Comparison of ENCODE assay signal across 24 cellular contexts in genomic region chr16:57570301-57571070, GRCh38. TPM values are rescaled to one million over a fixed set of nuclear protein-coding genes. Genes with fewer than 3 reads are reported as not detected.
DNase-seq lines count a peak whose midpoint lies in the region; ATAC-seq, FAIRE-seq and TF ChIP-seq lines count a peak whose summit lies in the region.
"Had no signal": no experiment of that assay in that cellular context is flagged by ENCODE, and none has a peak within 500 bp of the region (broad histone marks: within the 10 kb centered on the region; RNA-seq: fewer than 3 reads in every experiment).

No MANE protein-coding gene starts in this region.

- H3K27ac ChIP-seq in right atrium auricular region = no peak overlapping the region
- no peak overlapping the region for H3K27ac ChIP-seq in left ventricle myocardium inferior (replicated peaks)
- no peak overlapping the region for H3K27ac ChIP-seq in HepG2 (ENCODE audit: extremely low read length, insufficient read depth, low read length)
- H3K27ac ChIP-seq: BLaER1 treated with 17β-estradiol and CSF1 and Interleukin-3, amounts not matched to agents 10 nM and 100 nM; GM23248; KMS-11; RWPE1; SK-N-MC had no signal

- CTCF ChIA-PET in HepG2 (lab: Yijun Ruan, JAX; ENCODE audit: low intra/inter-chr PET ratio, low total read pairs) = no interaction called here

- in situ Hi-C loops in HepG2 (cut with HindIII; ENCODE audit: extremely low pct_ligation_motif_present, low pct_unique_long_range_greater_than_20kb) = no loop called here

- no peaks in the 10 kb centered on the region for H3K27me3 ChIP-seq in right atrium auricular region
- H3K27me3 ChIP-seq in left ventricle myocardium inferior (ENCODE audit: low read depth) = peaks cover 39% of the 10 kb centered on the region
- H3K27me3 ChIP-seq in HepG2 (ENCODE audit: control insufficient read depth in 1 of 2, insufficient read depth in 2 of 2, low read length in 2 of 2) = no peaks in the 10 kb centered on the region; a peak in 1 of 5 replicates

- H3K4me1 ChIP-seq in right atrium auricular region (no peaks in the 10 kb centered on the region), left ventricle myocardium inferior (no peaks in the 10 kb centered on the region), HepG2 (ENCODE audit: insufficient read depth, low read length) (no peaks in the 10 kb centered on the region)

- no peak overlapping the region for H3K4me2 ChIP-seq in HepG2 (ENCODE audit: low read depth, low read length)
- H3K4me2 ChIP-seq: BLaER1 treated with 17β-estradiol and CSF1 and Interleukin-3, amounts not matched to agents 10 nM and 100 nM; KMS-11 had no signal

- ATAC-seq in HepG2 (no peak), HG03442 (IDR thresholded peaks at IDR 0.05; ENCODE audit: unreplicated experiment) (no peak), HG02885 (IDR thresholded peaks at IDR 0.05; ENCODE audit: poor library complexity, unreplicated experiment) (no peak)

- TF ChIP-seq EP300 in HepG2 (IDR thresholded peaks at IDR 0.05; ENCODE audit: low read depth in 2 of 2, low read length in 2 of 2) (no peak), HepG2 (CRISPR knock-in tag; IDR thresholded peaks at IDR 0.05; ENCODE audit: borderline replicate concordance) (no peak)

- peak; percentile 18 for DNase-seq in right atrium auricular region (ENCODE audit: low spot score)
- DNase-seq in left ventricle myocardium inferior = no peak
- DNase-seq in HepG2 (ENCODE audit: low spot score) = no peak
- peak; percentile 82 for DNase-seq in osteocyte (ENCODE audit: extremely low spot score, unreplicated experiment)
- DNase-seq in kidney tubule cell (ENCODE audit: low spot score) = no peak
- DNase-seq: AML-193; CD4-positive, alpha-beta T cell; GM23248; H7; MM.1S; NCI-H2029 treated with DMSO at 0.1 percent for 48 hours; NCI-H446 treated with DMSO at 0.1 percent for 48 hours; NCI-H526 treated with DMSO at 0.1 percent for 48 hours; SHP77 treated with DMSO at 0.1 percent for 48 hours had no signal

- no peaks in the 10 kb centered on the region for H3K4me1 Mint-ChIP-seq in osteocyte (ENCODE audit: unreplicated experiment)

- no peak for FAIRE-seq in HepG2 (lab: Jason Lieb, UNC)
- FAIRE-seq: A204.1, D721Med had no signal

- H3K79me2 ChIP-seq in HepG2 (ENCODE audit: insufficient read depth, low read length) = no peaks in the 10 kb centered on the region

- POLR2A ChIA-PET in HepG2 (lab: Yijun Ruan, JAX) = no interaction called here

- WGBS in HepG2 (ENCODE audit: low lambda C conversion rate) = 49% methylated on average over 13 of the region's 16 CpGs

- TF ChIP-seq POLR2A in HepG2 (IDR thresholded peaks at IDR 0.05; ENCODE audit: insufficient read depth in 1 of 2, low read depth in 2 of 2, low read length in 2 of 2) = no peak

- no peak for TF ChIP-seq RAD21 in HepG2 (CRISPR knock-in tag; IDR thresholded peaks at IDR 0.05)

- H2AFZ ChIP-seq in HepG2 (ENCODE audit: low read length) = no peak overlapping the region
- H2AFZ ChIP-seq: GM23248 had no signal

- H3K9me3 ChIP-seq in right atrium auricular region = no peaks in the 10 kb centered on the region
- no peaks in the 10 kb centered on the region for H3K9me3 ChIP-seq in left ventricle myocardium inferior (replicated peaks)
- no peaks in the 10 kb centered on the region for H3K9me3 ChIP-seq in HepG2 (ENCODE audit: low read length)

- BruUV-seq in HepG2 (replicated peaks; lab: Mats Ljungman, UMichigan) = no TSS peak

- no peaks in the 10 kb centered on the region for H3K9me3 Mint-ChIP-seq in osteocyte (ENCODE audit: unreplicated experiment)
- H3K9me3 Mint-ChIP-seq: CD4-positive, alpha-beta T cell; IgD-negative memory B cell had no signal

- H3K27ac Mint-ChIP-seq in osteocyte (ENCODE audit: unreplicated experiment) = no peak overlapping the region
- H3K27ac Mint-ChIP-seq: CD4-positive, alpha-beta T cell; IgD-negative memory B cell had no signal

- no peaks in the 10 kb centered on the region for H3K27me3 Mint-ChIP-seq in osteocyte (ENCODE audit: unreplicated experiment)
- H3K27me3 Mint-ChIP-seq: CD4-positive, alpha-beta T cell; IgD-negative memory B cell had no signal

- TF ChIP-seq CTCF in right atrium auricular region (IDR thresholded peaks at IDR 0.05) (no peak), left ventricle myocardium inferior (IDR thresholded peaks at IDR 0.05; ENCODE audit: borderline replicate concordance) (no peak), HepG2 (CRISPR knock-in tag; IDR thresholded peaks at IDR 0.05) (no peak), osteocyte (IDR thresholded peaks at IDR 0.05) (no peak)

- intact Hi-C loops in left ventricle myocardium inferior (cut with micrococcal nuclease) (no loop called here), HepG2 (cut with micrococcal nuclease; ENCODE audit: unreplicated experiment) (no loop called here)

- H3K4me3 ChIP-seq in right atrium auricular region (no peak overlapping the region), left ventricle myocardium inferior (no peak overlapping the region), HepG2 (replicated peaks in 1 of 3; ENCODE audit: insufficient read depth in 1 of 3, low read depth in 2 of 3, low read length in 3 of 3) (no peak overlapping the region)
- H3K4me3 ChIP-seq: BLaER1 treated with 17β-estradiol and CSF1 and Interleukin-3, amounts not matched to agents 10 nM and 100 nM; GM23248; SK-N-MC had no signal

- H3K36me3 Mint-ChIP-seq in osteocyte (ENCODE audit: unreplicated experiment) = no peaks in the 10 kb centered on the region

- H4K20me1 ChIP-seq in HepG2 (ENCODE audit: insufficient read depth, low read length) = no peaks in the 10 kb centered on the region

- H3K36me3 ChIP-seq in right atrium auricular region (no peaks in the 10 kb centered on the region), left ventricle myocardium inferior (no peaks in the 10 kb centered on the region), HepG2 (replicated peaks in 1 of 2; ENCODE audit: control insufficient read depth in 1 of 2, insufficient read depth in 2 of 2, low read length in 2 of 2) (no peaks in the 10 kb centered on the region)

- H3K9ac ChIP-seq in HepG2 (ENCODE audit: insufficient read depth, low read depth, low read length) = no peak overlapping the region
- H3K9ac ChIP-seq: BLaER1 treated with 17β-estradiol and CSF1 and Interleukin-3, amounts not matched to agents 10 nM and 100 nM; GM23248; KMS-11 had no signal

- H3K4me3 Mint-ChIP-seq in osteocyte (ENCODE audit: unreplicated experiment) = no peak overlapping the region
- H3K4me3 Mint-ChIP-seq: CD4-positive, alpha-beta T cell; IgD-negative memory B cell had no signal

RNA-seq across cellular contexts. Expression of gene ADGRG5, which starts 28.0 kb away (rescaled TPM):
- total RNA-seq in right atrium auricular region = under 1 TPM; 0.08 to 0.44 TPM
- total RNA-seq in left ventricle myocardium inferior = not detected
- total RNA-seq in HepG2 (2016; rRNA removed; fragmentation: Illumina TruSeq; extraction: Trizol) = not detected in 2 replicates
- total RNA-seq in HepG2 (2016; cell fraction: cytosol; rRNA removed; fragmentation: Illumina TruSeq; extraction: Trizol; ENCODE audit: low read depth) = not detected in 2 replicates
- total RNA-seq in HepG2 (2016; cell fraction: insoluble cytoplasmic fraction; rRNA removed; fragmentation: Illumina TruSeq; extraction: Trizol) = not detected in 2 replicates
- total RNA-seq in HepG2 (2016; cell fraction: membrane; rRNA removed; fragmentation: Illumina TruSeq; extraction: Trizol) = not detected in 2 replicates
- total RNA-seq in HepG2 (2016; cell fraction: nucleus; rRNA removed; fragmentation: Illumina TruSeq; extraction: Trizol) = not detected in 2 replicates
- polyA plus RNA-seq in HepG2 (2011; rRNA removed) = 0.01 TPM in 1 of 2 replicates, not detected in the other
- polyA plus RNA-seq in HepG2 (2011; cell fraction: cytosol; rRNA removed) = 0.03 TPM in 1 of 2 replicates, not detected in the other
- polyA plus RNA-seq in HepG2 (2011; cell fraction: nucleus; rRNA removed) = 0.06 TPM in 1 of 2 replicates, not detected in the other
- 0.27 and 0.35 TPM in 2 replicates for polyA plus RNA-seq in HepG2 (2012)
- not detected in 2 replicates for polyA plus RNA-seq in HepG2 (2016; cell fraction: cytosol; fragmentation: Illumina TruSeq; extraction: Trizol; ENCODE audit: low read depth)
- polyA plus RNA-seq in HepG2 (2016; cell fraction: insoluble cytoplasmic fraction; fragmentation: Illumina TruSeq; extraction: Trizol; ENCODE audit: low read depth) = not detected in 2 replicates
- not detected in 2 replicates for polyA plus RNA-seq in HepG2 (2016; cell fraction: membrane; fragmentation: Illumina TruSeq; extraction: Trizol; ENCODE audit: low read depth)
- not detected in 2 replicates for polyA plus RNA-seq in HepG2 (2016; cell fraction: nucleus; fragmentation: Illumina TruSeq; extraction: Trizol; ENCODE audit: insufficient read depth, low read depth)
- polyA minus RNA-seq in HepG2 (2011; rRNA and poly(A)+ RNA removed; ENCODE audit: low replicate concordance) = 0.12 TPM in 1 of 2 replicates, not detected in the other
- not detected in 2 replicates for polyA minus RNA-seq in HepG2 (2011; cell fraction: cytosol; rRNA and poly(A)+ RNA removed)
- polyA minus RNA-seq in HepG2 (2011; cell fraction: nucleus; rRNA and poly(A)+ RNA removed) = not detected in 2 replicates
- not detected in 2 replicates for total RNA-seq in osteocyte
- total RNA-seq: GM23248 had no signal
- polyA plus RNA-seq: AG04450 had no signal

RNA-seq across cellular contexts. Expression of gene CCDC102A, which starts 34.1 kb away (rescaled TPM):
- total RNA-seq in right atrium auricular region = 10 to 100 TPM; 11.2 to 15.1 TPM
- total RNA-seq in left ventricle myocardium inferior = 11.3 TPM
- 0.91 and 2.1 TPM in 2 replicates for total RNA-seq in HepG2 (2016; rRNA removed; fragmentation: Illumina TruSeq; extraction: Trizol)
- total RNA-seq in HepG2 (2016; cell fraction: cytosol; rRNA removed; fragmentation: Illumina TruSeq; extraction: Trizol; ENCODE audit: low read depth) = 0.71 TPM in 2 replicates
- total RNA-seq in HepG2 (2016; cell fraction: insoluble cytoplasmic fraction; rRNA removed; fragmentation: Illumina TruSeq; extraction: Trizol) = 1.1 and 2.8 TPM in 2 replicates
- total RNA-seq in HepG2 (2016; cell fraction: membrane; rRNA removed; fragmentation: Illumina TruSeq; extraction: Trizol) = 1.1 and 1.3 TPM in 2 replicates
- 0.41 and 1.0 TPM in 2 replicates for total RNA-seq in HepG2 (2016; cell fraction: nucleus; rRNA removed; fragmentation: Illumina TruSeq; extraction: Trizol)
- 2.7 and 2.8 TPM in 2 replicates for polyA plus RNA-seq in HepG2 (2011; rRNA removed)
- polyA plus RNA-seq in HepG2 (2011; cell fraction: cytosol; rRNA removed) = 2.3 and 3.2 TPM in 2 replicates
- 2.6 and 2.8 TPM in 2 replicates for polyA plus RNA-seq in HepG2 (2011; cell fraction: nucleus; rRNA removed)
- polyA plus RNA-seq in HepG2 (2012) = 0.34 and 1.0 TPM in 2 replicates
- polyA plus RNA-seq in HepG2 (2016; cell fraction: cytosol; fragmentation: Illumina TruSeq; extraction: Trizol; ENCODE audit: low read depth) = 0.34 and 0.49 TPM in 2 replicates
- polyA plus RNA-seq in HepG2 (2016; cell fraction: insoluble cytoplasmic fraction; fragmentation: Illumina TruSeq; extraction: Trizol; ENCODE audit: low read depth) = 1.2 TPM in 2 replicates
- polyA plus RNA-seq in HepG2 (2016; cell fraction: membrane; fragmentation: Illumina TruSeq; extraction: Trizol; ENCODE audit: low read depth) = 0.51 and 0.64 TPM in 2 replicates
- polyA plus RNA-seq in HepG2 (2016; cell fraction: nucleus; fragmentation: Illumina TruSeq; extraction: Trizol; ENCODE audit: insufficient read depth, low read depth) = 1.7 and 2.5 TPM in 2 replicates
- 2.1 and 2.5 TPM in 2 replicates for polyA minus RNA-seq in HepG2 (2011; rRNA and poly(A)+ RNA removed; ENCODE audit: low replicate concordance)
- polyA minus RNA-seq in HepG2 (2011; cell fraction: cytosol; rRNA and poly(A)+ RNA removed) = 0.69 and 1.1 TPM in 2 replicates
- 0.87 and 1.0 TPM in 2 replicates for polyA minus RNA-seq in HepG2 (2011; cell fraction: nucleus; rRNA and poly(A)+ RNA removed)
- 17.2 and 18.8 TPM in 2 replicates for total RNA-seq in osteocyte

RNA-seq across cellular contexts. Expression of gene ADGRG1, which starts 57.9 kb away (rescaled TPM):
- 10 to 100 TPM; 12.6 to 25.5 TPM for total RNA-seq in right atrium auricular region
- 21.3 TPM for total RNA-seq in left ventricle myocardium inferior
- 2.8 and 5.9 TPM in 2 replicates for total RNA-seq in HepG2 (2016; rRNA removed; fragmentation: Illumina TruSeq; extraction: Trizol)
- total RNA-seq in HepG2 (2016; cell fraction: cytosol; rRNA removed; fragmentation: Illumina TruSeq; extraction: Trizol; ENCODE audit: low read depth) = 1.1 and 2.0 TPM in 2 replicates
- total RNA-seq in HepG2 (2016; cell fraction: insoluble cytoplasmic fraction; rRNA removed; fragmentation: Illumina TruSeq; extraction: Trizol) = 2.8 and 5.0 TPM in 2 replicates
- 3.1 and 3.2 TPM in 2 replicates for total RNA-seq in HepG2 (2016; cell fraction: membrane; rRNA removed; fragmentation: Illumina TruSeq; extraction: Trizol)
- total RNA-seq in HepG2 (2016; cell fraction: nucleus; rRNA removed; fragmentation: Illumina TruSeq; extraction: Trizol) = 7.2 and 8.0 TPM in 2 replicates
- 2.7 and 3.3 TPM in 2 replicates for polyA plus RNA-seq in HepG2 (2011; rRNA removed)
- 1.8 and 2.1 TPM in 2 replicates for polyA plus RNA-seq in HepG2 (2011; cell fraction: cytosol; rRNA removed)
- polyA plus RNA-seq in HepG2 (2011; cell fraction: nucleus; rRNA removed) = 5.0 and 7.4 TPM in 2 replicates
- 2.3 and 3.3 TPM in 2 replicates for polyA plus RNA-seq in HepG2 (2012)
- 0.83 and 1.3 TPM in 2 replicates for polyA plus RNA-seq in HepG2 (2016; cell fraction: cytosol; fragmentation: Illumina TruSeq; extraction: Trizol; ENCODE audit: low read depth)
- 2.4 and 5.1 TPM in 2 replicates for polyA plus RNA-seq in HepG2 (2016; cell fraction: insoluble cytoplasmic fraction; fragmentation: Illumina TruSeq; extraction: Trizol; ENCODE audit: low read depth)
- polyA plus RNA-seq in HepG2 (2016; cell fraction: membrane; fragmentation: Illumina TruSeq; extraction: Trizol; ENCODE audit: low read depth) = 2.8 and 3.2 TPM in 2 replicates
- polyA plus RNA-seq in HepG2 (2016; cell fraction: nucleus; fragmentation: Illumina TruSeq; extraction: Trizol; ENCODE audit: insufficient read depth, low read depth) = 14.1 and 15.0 TPM in 2 replicates
- polyA minus RNA-seq in HepG2 (2011; rRNA and poly(A)+ RNA removed; ENCODE audit: low replicate concordance) = 4.0 and 29.5 TPM in 2 replicates
- 1.8 and 1.9 TPM in 2 replicates for polyA minus RNA-seq in HepG2 (2011; cell fraction: cytosol; rRNA and poly(A)+ RNA removed)
- 2.4 and 2.8 TPM in 2 replicates for polyA minus RNA-seq in HepG2 (2011; cell fraction: nucleus; rRNA and poly(A)+ RNA removed)
- 4.6 and 4.8 TPM in 2 replicates for total RNA-seq in osteocyte

Comparison
In these comparisons a context has a peak if more than half of its experiments do, and no peak if none do; other contexts are left out.
1. DNase-seq: peak in right atrium auricular region (single experiment) and osteocyte (single experiment); none in left ventricle myocardium inferior (single experiment), HepG2 (single experiment) and kidney tubule cell (single experiment).